8 cellular contexts compared by ENCODE assay signal in the genomic region with DNA sequence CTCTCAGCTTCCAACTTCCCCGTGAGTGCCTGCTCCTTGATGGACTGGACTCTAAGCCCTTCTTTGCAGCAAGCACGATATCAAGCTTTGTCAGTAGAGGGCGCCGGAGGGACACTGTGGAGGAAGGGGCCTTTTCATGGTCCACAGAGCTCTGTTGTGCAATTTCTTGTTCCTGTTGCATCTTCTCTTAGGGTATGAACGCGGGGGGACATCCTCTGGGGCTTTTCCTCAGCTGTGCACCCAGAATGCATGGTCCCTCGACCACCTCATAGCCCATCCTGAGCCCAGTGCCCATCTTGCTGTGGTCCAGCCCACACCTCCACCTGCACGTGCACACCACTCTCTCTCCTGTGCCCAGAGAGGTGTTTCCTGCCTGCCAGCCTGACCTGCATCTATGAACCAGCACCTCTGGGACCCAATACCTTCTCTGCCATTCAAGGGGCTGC.
DNase-seq lines count a peak whose midpoint lies in the region; ATAC-seq lines count a peak whose summit lies in the region.

No MANE protein-coding gene starts in this region.

- intact Hi-C loops in left ventricle myocardium superior (cut with micrococcal nuclease), result loop anchor here (10.0 kb wide), 1 partner anchor 292 kb away; no protein-coding TSS in a partner anchor

- DNase-seq in GM04504 (ENCODE audit: low read depth) (peak; percentile 52), NCI-H128 (lab: John Stamatoyannopoulos, UW; ENCODE audit: unreplicated experiment) (peak; percentile 89), SK-N-DZ (ENCODE audit: low spot score) (peak; percentile 56), amygdala (lab: John Stamatoyannopoulos, UW) (peak in 50 of 56 donors; percentile 8 to 87 (median 51)), left ventricle myocardium superior (peak; percentile 78), putamen (ENCODE audit: low spot score) (peak; percentile 41)

- ATAC-seq in left ventricle myocardium superior (peak; percentile 83), HG02798 (IDR thresholded peaks at IDR 0.05; ENCODE audit: poor library complexity, unreplicated experiment) (no peak), HG02981 (IDR thresholded peaks at IDR 0.05; ENCODE audit: unreplicated experiment) (no peak)
